Comparison of ENCODE assay signal across 1 cellular context in genomic region chr4:38683265-38683664, GRCh38.
TF ChIP-seq lines count a peak whose summit lies in the region.

No MANE protein-coding gene starts in this region.

TF ChIP-seq in endothelial cell of umbilical vein, 7 proteins besides CTCF, POLR2A, EP300 and RAD21:
- TF ChIP-seq FOS (IDR thresholded peaks at IDR 0.05; ENCODE audit: borderline replicate concordance, insufficient read depth, low read length) (no peak), EZH2 (IDR thresholded peaks at IDR 0.05; ENCODE audit: borderline replicate concordance, low read depth, low read length, severe bottlenecking) (no peak), MYC (IDR thresholded peaks at IDR 0.05; ENCODE audit: low read depth, low read length) (no peak), JUN (IDR thresholded peaks at IDR 0.05; ENCODE audit: borderline replicate concordance, insufficient read depth, insufficient read length, low read depth) (no peak), GATA2 (IDR thresholded peaks at IDR 0.05; ENCODE audit: insufficient read depth, insufficient read length, low read depth, low read length) (no peak), MAX (IDR thresholded peaks at IDR 0.05; ENCODE audit: insufficient read depth, insufficient read length) (no peak), POLR2AphosphoS5 (IDR thresholded peaks at IDR 0.05; ENCODE audit: insufficient read depth, low read depth, low read length) (no peak)
